In genomic region chr11:64875369-64876225, GRCh38 we compare ENCODE assay signal across 6 cellular contexts. TPM values are rescaled to one million over a fixed set of nuclear protein-coding genes. Genes with fewer than 3 reads are reported as not detected.
DNase-seq lines count a peak whose midpoint lies in the region; ATAC-seq and TF ChIP-seq lines count a peak whose summit lies in the region.

No MANE protein-coding gene starts in this region.

- no peak for DNase-seq in MG63
- peak in 2 of 61 donors; percentile 14 to 67 for DNase-seq in caudate nucleus (lab: John Stamatoyannopoulos, UW)
- no peak for DNase-seq in gastrocnemius medialis
- DNase-seq in dermis blood vessel endothelial cell: no peak
- DNase-seq in NCI-H2196 (lab: John Stamatoyannopoulos, UW; ENCODE audit: unreplicated experiment): no peak

- H3K27ac ChIP-seq in caudate nucleus (ENCODE audit: low read depth, low read length): peak overlapping the region; percentile 87
- H3K27ac ChIP-seq in gastrocnemius medialis: peak overlapping the region; percentile 93 to 94 (median 94)

- H3K4me1 ChIP-seq in gastrocnemius medialis: peaks cover 73 to 78% of the 10 kb centered on the region in 2 donors

- ATAC-seq in gastrocnemius medialis: peak in 1 of 2 donors; percentile 29
- no peak for ATAC-seq in GM21390 (IDR thresholded peaks at IDR 0.05; ENCODE audit: unreplicated experiment)

- H3K27me3 ChIP-seq in MG63 (no peaks in the 10 kb centered on the region), gastrocnemius medialis (no peaks in the 10 kb centered on the region)

- in situ Hi-C loops in gastrocnemius medialis (cut with MboI; ENCODE audit: low sequenced_read_pairs in 4 of 4): no loop called here

- no peak for TF ChIP-seq POLR2A in gastrocnemius medialis (IDR thresholded peaks at IDR 0.05)

- intact Hi-C loops in gastrocnemius medialis (cut with DNase I; ENCODE audit: low total_unique reads): loop anchor here (10.0 kb wide), 1 partner anchor 631 kb away; the partner anchor contains the start of genes FKBP2 and PPP1R14B

- H3K4me3 ChIP-seq in MG63: peak overlapping the region; percentile 92
- peak overlapping the region; percentile 71 to 77 (median 74) for H3K4me3 ChIP-seq in gastrocnemius medialis

- no peaks in the 10 kb centered on the region for H3K9me3 ChIP-seq in MG63
- H3K9me3 ChIP-seq in gastrocnemius medialis: no peaks in the 10 kb centered on the region

- no peak for TF ChIP-seq CTCF in gastrocnemius medialis (IDR thresholded peaks at IDR 0.05 in 4 of 5, conservative IDR thresholded peaks at IDR 0.05 in 1 of 5)

- H3K36me3 ChIP-seq in MG63 (peaks cover 53% of the 10 kb centered on the region), gastrocnemius medialis (peaks cover 0 to 10% of the 10 kb centered on the region in 2 donors)

RNA-seq across cellular contexts. Expression of gene EHD1, which starts 2.8 kb away (rescaled TPM):
- total RNA-seq in MG63 (2014; rRNA removed; shearing (Covaris generic); ENCODE audit: low replicate concordance): 62.9 and 64.8 TPM in 2 replicates
- total RNA-seq in gastrocnemius medialis: 10 to 100 TPM; 24.8 to 46.2 (median 31.3) TPM
- total RNA-seq in dermis blood vessel endothelial cell: 75.9 and 125 TPM in 2 replicates

RNA-seq across cellular contexts. Expression of gene CDC42BPG, which starts 31.1 kb away (rescaled TPM):
- 0.07 and 0.36 TPM in 2 replicates for total RNA-seq in MG63 (2014; rRNA removed; shearing (Covaris generic); ENCODE audit: low replicate concordance)
- under 1 TPM in 2 of 4 donors, not detected in 2; 0.15 to 0.19 TPM for total RNA-seq in gastrocnemius medialis
- total RNA-seq in dermis blood vessel endothelial cell: 0.34 and 0.37 TPM in 2 replicates

RNA-seq across cellular contexts. Expression of gene ATG2A, which starts 41.4 kb away (rescaled TPM):
- 4.6 and 18.6 TPM in 2 replicates for total RNA-seq in MG63 (2014; rRNA removed; shearing (Covaris generic); ENCODE audit: low replicate concordance)
- total RNA-seq in gastrocnemius medialis: 10 to 100 TPM; 10.7 to 97.5 (median 37.9) TPM
- 17.7 and 24.8 TPM in 2 replicates for total RNA-seq in dermis blood vessel endothelial cell

RNA-seq across cellular contexts. Expression of gene PPP2R5B, which starts 48.9 kb away (rescaled TPM):
- 5.4 and 8.8 TPM in 2 replicates for total RNA-seq in MG63 (2014; rRNA removed; shearing (Covaris generic); ENCODE audit: low replicate concordance)
- 10 to 100 TPM; 17.2 to 34.2 (median 24.3) TPM for total RNA-seq in gastrocnemius medialis
- total RNA-seq in dermis blood vessel endothelial cell: 14.1 and 15.0 TPM in 2 replicates
